ENCODE assay signal across 1 cellular context in genomic region chr7:6273380-6273837, GRCh38.
A peak's percentile ranks its signal among the peaks of the same experiment; 100 is the strongest.
TF ChIP-seq lines count a peak whose summit lies in the region.

No MANE protein-coding gene starts in this region.

TF ChIP-seq in HEK293, 187 proteins besides CTCF, POLR2A, EP300 and RAD21 (continued from another document):
- TF ChIP-seq ZNF350 (tag by site-specific recombination; IDR thresholded peaks at IDR 0.05) = no peak
- TF ChIP-seq, protein P1, sequence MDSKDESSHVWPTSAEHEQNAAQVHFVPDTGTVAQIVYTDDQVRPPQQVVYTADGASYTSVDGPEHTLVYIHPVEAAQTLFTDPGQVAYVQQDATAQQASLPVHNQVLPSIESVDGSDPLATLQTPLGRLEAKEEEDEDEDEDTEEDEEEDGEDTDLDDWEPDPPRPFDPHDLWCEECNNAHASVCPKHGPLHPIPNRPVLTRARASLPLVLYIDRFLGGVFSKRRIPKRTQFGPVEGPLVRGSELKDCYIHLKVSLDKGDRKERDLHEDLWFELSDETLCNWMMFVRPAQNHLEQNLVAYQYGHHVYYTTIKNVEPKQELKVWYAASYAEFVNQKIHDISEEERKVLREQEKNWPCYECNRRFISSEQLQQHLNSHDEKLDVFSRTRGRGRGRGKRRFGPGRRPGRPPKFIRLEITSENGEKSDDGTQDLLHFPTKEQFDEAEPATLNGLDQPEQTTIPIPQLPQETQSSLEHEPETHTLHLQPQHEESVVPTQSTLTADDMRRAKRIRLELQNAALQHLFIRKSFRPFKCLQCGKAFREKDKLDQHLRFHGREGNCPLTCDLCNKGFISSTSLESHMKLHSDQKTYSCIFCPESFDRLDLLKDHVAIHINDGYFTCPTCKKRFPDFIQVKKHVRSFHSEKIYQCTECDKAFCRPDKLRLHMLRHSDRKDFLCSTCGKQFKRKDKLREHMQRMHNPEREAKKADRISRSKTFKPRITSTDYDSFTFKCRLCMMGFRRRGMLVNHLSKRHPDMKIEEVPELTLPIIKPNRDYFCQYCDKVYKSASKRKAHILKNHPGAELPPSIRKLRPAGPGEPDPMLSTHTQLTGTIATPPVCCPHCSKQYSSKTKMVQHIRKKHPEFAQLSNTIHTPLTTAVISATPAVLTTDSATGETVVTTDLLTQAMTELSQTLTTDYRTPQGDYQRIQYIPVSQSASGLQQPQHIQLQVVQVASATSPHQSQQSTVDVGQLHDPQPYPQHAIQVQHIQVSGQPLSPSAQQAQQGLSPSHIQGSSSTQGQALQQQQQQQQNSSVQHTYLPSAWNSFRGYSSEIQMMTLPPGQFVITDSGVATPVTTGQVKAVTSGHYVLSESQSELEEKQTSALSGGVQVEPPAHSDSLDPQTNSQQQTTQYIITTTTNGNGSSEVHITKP (tag by site-specific recombination; IDR thresholded peaks at IDR 0.05) = peak; percentile 44; the same call in 1 of the 2 replicates
- TF ChIP-seq WT1 (tag by site-specific recombination; IDR thresholded peaks at IDR 0.05) = no peak
- 0 out of 2 replicates have a peak, but pooled peaks have one; percentile 28 for TF ChIP-seq ZNF335 (tag by site-specific recombination; conservative IDR thresholded peaks at IDR 0.05)
- no peak for TF ChIP-seq KLF10 (tag by site-specific recombination; IDR thresholded peaks at IDR 0.05)
- no peak for TF ChIP-seq ZNF426 (tag by site-specific recombination; IDR thresholded peaks at IDR 0.05)
- TF ChIP-seq GLI2 (tag by site-specific recombination; IDR thresholded peaks at IDR 0.05; ENCODE audit: borderline replicate concordance, low read depth) = no peak
- no peak for TF ChIP-seq ZNF645 (tag by site-specific recombination; IDR thresholded peaks at IDR 0.05)
- TF ChIP-seq ZBTB8A (tag by site-specific recombination; IDR thresholded peaks at IDR 0.05) = peak; percentile 10; the same call in 1 of the 2 replicates
- TF ChIP-seq ZNF558 (tag by site-specific recombination; IDR thresholded peaks at IDR 0.05) = no peak
- TF ChIP-seq GFI1B (tag by site-specific recombination; IDR thresholded peaks at IDR 0.05) = no peak
- no peak for TF ChIP-seq ZNF366 (tag by site-specific recombination; conservative IDR thresholded peaks at IDR 0.05)
- no peak for TF ChIP-seq ZNF48 (tag by site-specific recombination; IDR thresholded peaks at IDR 0.05)
- no peak for TF ChIP-seq TRIM28 (IDR thresholded peaks at IDR 0.05; ENCODE audit: borderline replicate concordance, low read length)
- TF ChIP-seq, protein P2, sequence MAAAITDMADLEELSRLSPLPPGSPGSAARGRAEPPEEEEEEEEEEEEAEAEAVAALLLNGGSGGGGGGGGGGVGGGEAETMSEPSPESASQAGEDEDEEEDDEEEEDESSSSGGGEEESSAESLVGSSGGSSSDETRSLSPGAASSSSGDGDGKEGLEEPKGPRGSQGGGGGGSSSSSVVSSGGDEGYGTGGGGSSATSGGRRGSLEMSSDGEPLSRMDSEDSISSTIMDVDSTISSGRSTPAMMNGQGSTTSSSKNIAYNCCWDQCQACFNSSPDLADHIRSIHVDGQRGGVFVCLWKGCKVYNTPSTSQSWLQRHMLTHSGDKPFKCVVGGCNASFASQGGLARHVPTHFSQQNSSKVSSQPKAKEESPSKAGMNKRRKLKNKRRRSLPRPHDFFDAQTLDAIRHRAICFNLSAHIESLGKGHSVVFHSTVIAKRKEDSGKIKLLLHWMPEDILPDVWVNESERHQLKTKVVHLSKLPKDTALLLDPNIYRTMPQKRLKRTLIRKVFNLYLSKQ (tag by site-specific recombination; IDR thresholded peaks at IDR 0.05; ENCODE audit: borderline replicate concordance) = no peak
- TF ChIP-seq GLIS2 (tag by site-specific recombination; IDR thresholded peaks at IDR 0.05) = no peak
- TF ChIP-seq ZNF248 (tag by site-specific recombination; IDR thresholded peaks at IDR 0.05) = no peak
- TF ChIP-seq ZFHX2 (tag by site-specific recombination; conservative IDR thresholded peaks at IDR 0.05) = no peak
- no peak for TF ChIP-seq ZNF391 (tag by site-specific recombination; IDR thresholded peaks at IDR 0.05; ENCODE audit: borderline replicate concordance, low read depth)
- no peak for TF ChIP-seq PRDM1 (tag by site-specific recombination; IDR thresholded peaks at IDR 0.05)
- TF ChIP-seq KLF16 (tag by site-specific recombination; IDR thresholded peaks at IDR 0.05) = no peak
- TF ChIP-seq INSM2 (tag by site-specific recombination; IDR thresholded peaks at IDR 0.05) = no peak
- TF ChIP-seq ZNF132 (tag by site-specific recombination; IDR thresholded peaks at IDR 0.05; ENCODE audit: borderline replicate concordance) = no peak
- TF ChIP-seq ZNF112 (tag by site-specific recombination; IDR thresholded peaks at IDR 0.05) = no peak
- no peak for TF ChIP-seq ZBTB48 (tag by site-specific recombination; IDR thresholded peaks at IDR 0.05)
- TF ChIP-seq ZXDB (tag by site-specific recombination; IDR thresholded peaks at IDR 0.05) = no peak
- TF ChIP-seq ZNF791 (tag by site-specific recombination; IDR thresholded peaks at IDR 0.05) = no peak
